ENCODE assay signal across 1 cellular context in genomic region chr17:57622327-57622885, GRCh38.
TF ChIP-seq lines count a peak whose summit lies in the region.

No MANE protein-coding gene starts in this region.

TF ChIP-seq in IMR-90, 13 proteins besides CTCF, POLR2A, EP300 and RAD21 (continued from another document):
- TF ChIP-seq, protein P1, sequence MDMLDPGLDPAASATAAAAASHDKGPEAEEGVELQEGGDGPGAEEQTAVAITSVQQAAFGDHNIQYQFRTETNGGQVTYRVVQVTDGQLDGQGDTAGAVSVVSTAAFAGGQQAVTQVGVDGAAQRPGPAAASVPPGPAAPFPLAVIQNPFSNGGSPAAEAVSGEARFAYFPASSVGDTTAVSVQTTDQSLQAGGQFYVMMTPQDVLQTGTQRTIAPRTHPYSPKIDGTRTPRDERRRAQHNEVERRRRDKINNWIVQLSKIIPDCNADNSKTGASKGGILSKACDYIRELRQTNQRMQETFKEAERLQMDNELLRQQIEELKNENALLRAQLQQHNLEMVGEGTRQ (IDR thresholded peaks at IDR 0.05; ENCODE audit: low read depth, low read length) = no peak
- TF ChIP-seq RCOR1 (IDR thresholded peaks at IDR 0.05; ENCODE audit: insufficient replicate concordance, low read length) = no peak
- TF ChIP-seq SMC3 (IDR thresholded peaks at IDR 0.05; ENCODE audit: low read depth, low read length) = no peak
- no peak for TF ChIP-seq FOS (IDR thresholded peaks at IDR 0.05; ENCODE audit: low read depth, low read length)
